Comparison of ENCODE assay signal across 20 cellular contexts in genomic region chr11:68480193-68480592, GRCh38.
"Had no signal": no experiment of that assay in that cellular context is flagged by ENCODE, and none has a peak within 500 bp of the region (broad histone marks: within the 10 kb centered on the region; RNA-seq: fewer than 3 reads in every experiment).

No MANE protein-coding gene starts in this region.

- H3K4me3 ChIP-seq: body of pancreas, dorsolateral prefrontal cortex, mucosa of descending colon, SK-N-MC, transverse colon had no signal

- H3K4me1 ChIP-seq: parathyroid adenoma had no signal

- DNase-seq: activated CD4-positive, alpha-beta T cell treated with anti-CD3 and anti-CD28 coated beads, Interleukin-2, amount 10 ng/mL, durations not matched to agents 24 days and 14 days; activated CD8-positive, alpha-beta T cell treated with anti-CD3 and anti-CD28 coated beads for 36 hours; activated effector memory CD4-positive, alpha-beta T cell treated with anti-CD3 and anti-CD28 coated beads, Interleukin-2, amount 50 U/mL, for 16 hours; activated T-cell treated with anti-CD3 and anti-CD28 coated beads, Interleukin-2, amount 50 U/mL, for 48 hours; body of pancreas; dorsolateral prefrontal cortex; foreskin fibroblast; glutamatergic neuron; hypothalamus; left ventricle myocardium superior; mesenchymal stem cell; mucosa of descending colon; naive B cell; stimulated activated CD4-positive, alpha-beta T cell treated with anti-CD3 and anti-CD28 coated beads, Interleukin-1b, Interleukin-23, amount 100 ng/mL, for 48 hours; stimulated activated CD8-positive, alpha-beta memory T cell treated with anti-CD3 and anti-CD28 coated beads, Interleukin-4, amount 100 ng/mL, for 48 hours; stimulated activated naive CD8-positive, alpha-beta T cell treated with anti-CD3 and anti-CD28 coated beads, Interleukin-15, Interleukin-2, amounts not matched to agents 100 U/mL and 50 U/mL, for 24 hours; T-helper 9 cell; transverse colon had no signal

- H3K27ac Mint-ChIP-seq: activated CD4-positive, alpha-beta T cell treated with anti-CD3 and anti-CD28 coated beads, Interleukin-2, amount 10 ng/mL, durations not matched to agents 24 days and 14 days; activated CD8-positive, alpha-beta T cell treated with anti-CD3 and anti-CD28 coated beads for 36 hours had no signal

- H3K9ac ChIP-seq: parathyroid adenoma had no signal

- H3K27me3 Mint-ChIP-seq: activated CD4-positive, alpha-beta T cell treated with anti-CD3 and anti-CD28 coated beads, Interleukin-2, amount 10 ng/mL, durations not matched to agents 24 days and 14 days; activated CD8-positive, alpha-beta T cell treated with anti-CD3 and anti-CD28 coated beads for 36 hours; naive B cell had no signal

- H3K9me3 ChIP-seq: body of pancreas, mucosa of descending colon, transverse colon had no signal

- H3K36me3 ChIP-seq: transverse colon had no signal

- H3K27ac ChIP-seq: parathyroid adenoma, SK-N-MC had no signal

- H3K36me3 Mint-ChIP-seq: naive B cell had no signal

- ATAC-seq: activated CD8-positive, alpha-beta T cell treated with anti-CD3 and anti-CD28 coated beads for 36 hours; body of pancreas; stimulated activated naive CD8-positive, alpha-beta T cell treated with anti-CD3 and anti-CD28 coated beads, Interleukin-15, Interleukin-2, amounts not matched to agents 100 U/mL and 50 U/mL, for 24 hours had no signal

- H3K4me3 Mint-ChIP-seq: activated CD4-positive, alpha-beta T cell treated with anti-CD3 and anti-CD28 coated beads, Interleukin-2, amount 10 ng/mL, durations not matched to agents 24 days and 14 days; activated CD8-positive, alpha-beta T cell treated with anti-CD3 and anti-CD28 coated beads for 36 hours had no signal

- H3K27me3 ChIP-seq: body of pancreas, dorsolateral prefrontal cortex, transverse colon had no signal
